In the genomic region with DNA sequence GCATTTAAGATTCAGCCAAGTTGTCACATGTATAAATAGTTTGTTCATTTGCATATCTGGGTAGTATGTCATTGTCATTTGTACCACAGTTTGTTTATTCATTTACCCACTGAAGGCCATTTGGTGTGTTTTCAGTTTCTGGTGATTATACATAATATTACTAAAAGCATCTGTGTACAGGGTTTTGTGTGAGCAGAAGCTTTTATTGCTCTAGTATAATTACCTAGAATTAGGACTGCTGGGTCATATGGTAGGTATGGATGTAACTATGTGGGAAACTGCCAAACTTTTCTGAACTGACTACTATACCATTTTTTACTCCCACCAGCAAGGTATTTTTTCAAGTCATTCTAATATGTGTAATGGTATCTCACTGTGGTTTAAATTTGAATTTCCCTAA, we compare ENCODE assay signal across 16 cellular contexts.
A peak's percentile ranks its signal among the peaks of the same experiment; 100 is the strongest.
DNase-seq lines count a peak whose midpoint lies in the region; ATAC-seq and TF ChIP-seq lines count a peak whose summit lies in the region.
"Had no signal": no experiment of that assay in that cellular context is flagged by ENCODE, and none has a peak within 500 bp of the region (broad histone marks: within the 10 kb centered on the region; RNA-seq: fewer than 3 reads in every experiment).

No MANE protein-coding gene starts in this region.

- H3K27me3 ChIP-seq in BJ (ENCODE audit: control insufficient read depth, insufficient read depth, low read length) = no peaks in the 10 kb centered on the region
- H3K27me3 ChIP-seq: MG63, Peyer's patch had no signal

- POLR2A ChIA-PET in BJ (lab: Charles Lee) = no interaction called here
- POLR2A ChIA-PET in T-cell (lab: Charles Lee) = no interaction called here

- H3K36me3 ChIP-seq in BJ (ENCODE audit: control insufficient read depth, insufficient read depth, low read length) = no peaks in the 10 kb centered on the region
- H3K36me3 ChIP-seq: MG63, Peyer's patch had no signal

- no peak overlapping the region for H3K4me3 ChIP-seq in BJ (ENCODE audit: low read depth, low read length)
- H3K4me3 ChIP-seq: coronary artery, MG63, Peyer's patch had no signal

- CTCF ChIA-PET in BJ (lab: Yijun Ruan, JAX) (interaction anchor here (0.8 kb wide), 1 partner anchor 9 kb away, joined by 3 read pairs; no protein-coding TSS in a partner anchor), T-cell (lab: Charles Lee) (no interaction called here)

- TF ChIP-seq CTCF in BJ (IDR thresholded peaks at IDR 0.05; ENCODE audit: insufficient read depth, low read depth, low read length) (no peak), GM20000 (IDR thresholded peaks at IDR 0.05; ENCODE audit: extremely low read depth, missing control alignments) (no peak)

- no peak overlapping the region for H3K4me3 Mint-ChIP-seq in activated T-cell treated with anti-CD3 and anti-CD28 coated beads, Interleukin-2, amount 50 U/mL, for 24 hours
- no peak overlapping the region for H3K4me3 Mint-ChIP-seq in T-cell
- H3K4me3 Mint-ChIP-seq: nephron had no signal

- no peak overlapping the region for H3K27ac Mint-ChIP-seq in activated T-cell treated with anti-CD3 and anti-CD28 coated beads, Interleukin-2, amount 50 U/mL, for 24 hours
- no peak overlapping the region for H3K27ac Mint-ChIP-seq in T-cell
- H3K27ac Mint-ChIP-seq: nephron had no signal

- H3K4me1 Mint-ChIP-seq in activated T-cell treated with anti-CD3 and anti-CD28 coated beads, Interleukin-2, amount 50 U/mL, for 24 hours (ENCODE audit: low read depth) = no peaks in the 10 kb centered on the region
- no peaks in the 10 kb centered on the region for H3K4me1 Mint-ChIP-seq in T-cell
- H3K4me1 Mint-ChIP-seq: nephron had no signal

- no peaks in the 10 kb centered on the region for H3K27me3 Mint-ChIP-seq in activated T-cell treated with anti-CD3 and anti-CD28 coated beads, Interleukin-2, amount 50 U/mL, for 24 hours
- no peaks in the 10 kb centered on the region for H3K27me3 Mint-ChIP-seq in T-cell

- DNase-seq in BJ (ENCODE audit: low read depth) (peak; percentile 11), GM20000 (ENCODE audit: low spot score) (no peak), T-cell (no peak)
- no peak for DNase-seq in activated T-cell treated with anti-CD3 and anti-CD28 coated beads, Interleukin-2, amount 50 U/mL, for 24 hours
- DNase-seq: 8988T, activated gamma-delta T cell treated with Interleukin-2 at 50 U/mL for 16 hours, MG63, NCI-H2081 treated with DMSO at 0.1 percent for 48 hours, Peyer's patch, SW 1271 had no signal

- ATAC-seq in GM19035 (IDR thresholded peaks at IDR 0.05; ENCODE audit: unreplicated experiment) (peak; percentile 72), HG02571 (IDR thresholded peaks at IDR 0.05; ENCODE audit: unreplicated experiment) (peak; percentile 67), HG03196 (IDR thresholded peaks at IDR 0.05; ENCODE audit: unreplicated experiment) (peak; percentile 89), SK-N-SH treated with all-trans-retinoic acid at 6 μM for 48 hours (no peak), T-cell (replicated peaks in 1 of 4) (no peak)

- peaks cover 8% of the 10 kb centered on the region for H3K9me3 Mint-ChIP-seq in activated T-cell treated with anti-CD3 and anti-CD28 coated beads, Interleukin-2, amount 50 U/mL, for 24 hours
- H3K9me3 Mint-ChIP-seq in T-cell = peaks cover 0 to 15% (median 2%) of the 10 kb centered on the region in 3 donors

- no peaks in the 10 kb centered on the region for H3K36me3 Mint-ChIP-seq in activated T-cell treated with anti-CD3 and anti-CD28 coated beads, Interleukin-2, amount 50 U/mL, for 24 hours (ENCODE audit: low read depth)
- H3K36me3 Mint-ChIP-seq in T-cell = no peaks in the 10 kb centered on the region

TF ChIP-seq in SK-N-SH treated with all-trans-retinoic acid at 6 μM for 48 hours, 23 proteins besides CTCF, POLR2A, EP300 and RAD21:
- TF ChIP-seq GLIS3 (CRISPR knock-in tag; IDR thresholded peaks at IDR 0.05) (no peak), TOX (CRISPR knock-in tag; IDR thresholded peaks at IDR 0.05; ENCODE audit: borderline replicate concordance) (no peak), ESRRG (CRISPR knock-in tag; IDR thresholded peaks at IDR 0.05) (no peak), ZFP30 (CRISPR knock-in tag; IDR thresholded peaks at IDR 0.05) (no peak)
- TF ChIP-seq, protein P1, sequence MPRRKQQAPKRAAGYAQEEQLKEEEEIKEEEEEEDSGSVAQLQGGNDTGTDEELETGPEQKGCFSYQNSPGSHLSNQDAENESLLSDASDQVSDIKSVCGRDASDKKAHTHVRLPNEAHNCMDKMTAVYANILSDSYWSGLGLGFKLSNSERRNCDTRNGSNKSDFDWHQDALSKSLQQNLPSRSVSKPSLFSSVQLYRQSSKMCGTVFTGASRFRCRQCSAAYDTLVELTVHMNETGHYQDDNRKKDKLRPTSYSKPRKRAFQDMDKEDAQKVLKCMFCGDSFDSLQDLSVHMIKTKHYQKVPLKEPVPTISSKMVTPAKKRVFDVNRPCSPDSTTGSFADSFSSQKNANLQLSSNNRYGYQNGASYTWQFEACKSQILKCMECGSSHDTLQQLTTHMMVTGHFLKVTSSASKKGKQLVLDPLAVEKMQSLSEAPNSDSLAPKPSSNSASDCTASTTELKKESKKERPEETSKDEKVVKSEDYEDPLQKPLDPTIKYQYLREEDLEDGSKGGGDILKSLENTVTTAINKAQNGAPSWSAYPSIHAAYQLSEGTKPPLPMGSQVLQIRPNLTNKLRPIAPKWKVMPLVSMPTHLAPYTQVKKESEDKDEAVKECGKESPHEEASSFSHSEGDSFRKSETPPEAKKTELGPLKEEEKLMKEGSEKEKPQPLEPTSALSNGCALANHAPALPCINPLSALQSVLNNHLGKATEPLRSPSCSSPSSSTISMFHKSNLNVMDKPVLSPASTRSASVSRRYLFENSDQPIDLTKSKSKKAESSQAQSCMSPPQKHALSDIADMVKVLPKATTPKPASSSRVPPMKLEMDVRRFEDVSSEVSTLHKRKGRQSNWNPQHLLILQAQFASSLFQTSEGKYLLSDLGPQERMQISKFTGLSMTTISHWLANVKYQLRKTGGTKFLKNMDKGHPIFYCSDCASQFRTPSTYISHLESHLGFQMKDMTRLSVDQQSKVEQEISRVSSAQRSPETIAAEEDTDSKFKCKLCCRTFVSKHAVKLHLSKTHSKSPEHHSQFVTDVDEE (CRISPR knock-in tag; IDR thresholded peaks at IDR 0.05) = no peak
- TF ChIP-seq, protein P2, sequence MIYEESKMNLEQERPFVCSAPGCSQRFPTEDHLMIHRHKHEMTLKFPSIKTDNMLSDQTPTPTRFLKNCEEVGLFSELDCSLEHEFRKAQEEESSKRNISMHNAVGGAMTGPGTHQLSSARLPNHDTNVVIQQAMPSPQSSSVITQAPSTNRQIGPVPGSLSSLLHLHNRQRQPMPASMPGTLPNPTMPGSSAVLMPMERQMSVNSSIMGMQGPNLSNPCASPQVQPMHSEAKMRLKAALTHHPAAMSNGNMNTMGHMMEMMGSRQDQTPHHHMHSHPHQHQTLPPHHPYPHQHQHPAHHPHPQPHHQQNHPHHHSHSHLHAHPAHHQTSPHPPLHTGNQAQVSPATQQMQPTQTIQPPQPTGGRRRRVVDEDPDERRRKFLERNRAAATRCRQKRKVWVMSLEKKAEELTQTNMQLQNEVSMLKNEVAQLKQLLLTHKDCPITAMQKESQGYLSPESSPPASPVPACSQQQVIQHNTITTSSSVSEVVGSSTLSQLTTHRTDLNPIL (CRISPR knock-in tag; IDR thresholded peaks at IDR 0.05; ENCODE audit: low read depth) = no peak
TF ChIP-seq in SK-N-SH treated with all-trans-retinoic acid at 6 μM for 48 hours: peak in this region for 0.

Comparison
In these comparisons a context has a peak if more than half of its experiments do, and no peak if none do; other contexts are left out.
1. ATAC-seq: peak in GM19035 (single experiment), HG02571 (single experiment) and HG03196 (single experiment); none in SK-N-SH treated with all-trans-retinoic acid at 6 μM for 48 hours (single experiment) and T-cell (0 of 4).